ENCODE assay signal across 30 cellular contexts in genomic region chr17:34117811-34118210, GRCh38.
"Had no signal": no experiment of that assay in that cellular context is flagged by ENCODE, and none has a peak within 500 bp of the region (broad histone marks: within the 10 kb centered on the region; RNA-seq: fewer than 3 reads in every experiment).

No MANE protein-coding gene starts in this region.

- DNase-seq: activated CD4-positive, alpha-beta memory T cell treated with anti-CD3 and anti-CD28 coated beads, Interleukin-2, amount 10 ng/mL, durations not matched to agents 7 days and 5 days; activated CD4-positive, alpha-beta T cell treated with anti-CD3 and anti-CD28 coated beads for 36 hours; activated CD4-positive, alpha-beta T cell treated with anti-CD3 and anti-CD28 coated beads, Interleukin-2, amount 10 ng/mL, durations not matched to agents 24 days and 14 days; activated CD4-positive, CD25-positive, alpha-beta regulatory T cell; activated CD4-positive, CD25-positive, alpha-beta regulatory T cell treated with anti-CD3 and anti-CD28 coated beads, Interleukin-2, amount 50 U/mL, for 72 hours; activated effector memory CD4-positive, alpha-beta T cell treated with Interleukin-2 at 50 U/mL for 16 hours; activated naive CD4-positive, alpha-beta T cell treated with anti-CD3 and anti-CD28 coated beads for 36 hours; activated naive CD8-positive, alpha-beta T cell treated with anti-CD3 and anti-CD28 coated beads for 36 hours; activated naive CD8-positive, alpha-beta T cell treated with anti-CD3 and anti-CD28 coated beads, Interleukin-2, amount 50 U/mL, for 24 hours; activated T-cell treated with anti-CD3 and anti-CD28 coated beads, Interleukin-2, amount 50 U/mL, for 4 hours; amygdala; aorta; body of pancreas; caudate nucleus; cortex of kidney; dermis blood vessel endothelial cell; effector CD8-positive, alpha-beta T cell; erythroblast; esophagus squamous epithelium; foreskin melanocyte; heart right ventricle; T-helper 1 cell; T-helper 17 cell; T1000 had no signal

- H3K9me3 Mint-ChIP-seq: activated CD4-positive, alpha-beta memory T cell treated with anti-CD3 and anti-CD28 coated beads, Interleukin-2, amount 10 ng/mL, durations not matched to agents 7 days and 5 days; activated CD4-positive, alpha-beta T cell treated with anti-CD3 and anti-CD28 coated beads, Interleukin-2, amount 10 ng/mL, durations not matched to agents 24 days and 14 days; activated naive CD4-positive, alpha-beta T cell treated with anti-CD3 and anti-CD28 coated beads for 36 hours; activated naive CD4-positive, alpha-beta T cell treated with anti-CD3 and anti-CD28 coated beads, Interleukin-2, amount 50 U/mL, for 24 hours; activated naive CD8-positive, alpha-beta T cell treated with anti-CD3 and anti-CD28 coated beads for 36 hours; activated naive CD8-positive, alpha-beta T cell treated with anti-CD3 and anti-CD28 coated beads, Interleukin-2, amount 50 U/mL, for 24 hours; activated T-cell treated with anti-CD3 and anti-CD28 coated beads, Interleukin-2, amount 50 U/mL, for 4 hours; activated T-helper 17 cell treated with anti-CD3 and anti-CD28 coated beads, Interleukin-2, amount 50 U/mL, for 72 hours; T-helper 2 cell treated with Interferon-gamma antibody and Interleukin-4, amounts not matched to agents 5 μg/mL and 100 μg/mL, for 36 hours had no signal

- H3K36me3 ChIP-seq: adrenal gland, esophagus squamous epithelium, gastroesophageal sphincter, heart right ventricle had no signal

- H3K9me3 ChIP-seq: adrenal gland, body of pancreas, esophagus squamous epithelium, gastroesophageal sphincter, heart right ventricle had no signal

- H3K36me3 Mint-ChIP-seq: activated naive CD4-positive, alpha-beta T cell treated with anti-CD3 and anti-CD28 coated beads, Interleukin-2, amount 50 U/mL, for 24 hours; activated naive CD8-positive, alpha-beta T cell treated with anti-CD3 and anti-CD28 coated beads for 36 hours had no signal

- H3K4me1 ChIP-seq: adrenal gland, body of pancreas, esophagus squamous epithelium, gastroesophageal sphincter, heart right ventricle had no signal

- H3K27ac Mint-ChIP-seq: activated CD4-positive, alpha-beta memory T cell treated with anti-CD3 and anti-CD28 coated beads, Interleukin-2, amount 10 ng/mL, durations not matched to agents 7 days and 5 days; activated CD4-positive, alpha-beta T cell treated with anti-CD3 and anti-CD28 coated beads for 36 hours; activated CD4-positive, alpha-beta T cell treated with anti-CD3 and anti-CD28 coated beads, Interleukin-2, amount 10 ng/mL, durations not matched to agents 24 days and 14 days; activated naive CD4-positive, alpha-beta T cell treated with anti-CD3 and anti-CD28 coated beads for 36 hours; activated naive CD4-positive, alpha-beta T cell treated with anti-CD3 and anti-CD28 coated beads, Interleukin-2, amount 50 U/mL, for 24 hours; activated naive CD8-positive, alpha-beta T cell treated with anti-CD3 and anti-CD28 coated beads for 36 hours; activated naive CD8-positive, alpha-beta T cell treated with anti-CD3 and anti-CD28 coated beads, Interleukin-2, amount 50 U/mL, for 24 hours; activated T-helper 17 cell treated with anti-CD3 and anti-CD28 coated beads, Interleukin-2, amount 50 U/mL, for 72 hours; T-helper 17 cell; T-helper 2 cell treated with Interferon-gamma antibody and Interleukin-4, amounts not matched to agents 5 μg/mL and 100 μg/mL, for 36 hours had no signal

- ATAC-seq: activated CD4-positive, alpha-beta T cell treated with anti-CD3 and anti-CD28 coated beads for 36 hours; activated naive CD8-positive, alpha-beta T cell treated with anti-CD3 and anti-CD28 coated beads, Interleukin-2, amount 50 U/mL, for 24 hours; activated T-cell treated with anti-CD3 and anti-CD28 coated beads, Interleukin-2, amount 50 U/mL, for 4 hours; activated T-helper 17 cell treated with anti-CD3 and anti-CD28 coated beads, Interleukin-2, amount 50 U/mL, for 72 hours; body of pancreas; gastroesophageal sphincter; T-helper 17 cell had no signal

- H3K27me3 ChIP-seq: adrenal gland, body of pancreas had no signal

- H3K4me1 Mint-ChIP-seq: activated CD4-positive, alpha-beta memory T cell treated with anti-CD3 and anti-CD28 coated beads, Interleukin-2, amount 10 ng/mL, durations not matched to agents 7 days and 5 days; activated CD4-positive, alpha-beta T cell treated with anti-CD3 and anti-CD28 coated beads for 36 hours; activated CD4-positive, alpha-beta T cell treated with anti-CD3 and anti-CD28 coated beads, Interleukin-2, amount 10 ng/mL, durations not matched to agents 24 days and 14 days; activated naive CD4-positive, alpha-beta T cell treated with anti-CD3 and anti-CD28 coated beads, Interleukin-2, amount 50 U/mL, for 24 hours; activated naive CD8-positive, alpha-beta T cell treated with anti-CD3 and anti-CD28 coated beads for 36 hours; activated naive CD8-positive, alpha-beta T cell treated with anti-CD3 and anti-CD28 coated beads, Interleukin-2, amount 50 U/mL, for 24 hours; activated T-helper 17 cell treated with anti-CD3 and anti-CD28 coated beads, Interleukin-2, amount 50 U/mL, for 72 hours; T-helper 17 cell had no signal

- H3K4me3 ChIP-seq: adrenal gland, body of pancreas, esophagus squamous epithelium, gastroesophageal sphincter, heart right ventricle had no signal

- FAIRE-seq: colon had no signal

- H3K27me3 Mint-ChIP-seq: activated CD4-positive, alpha-beta T cell treated with anti-CD3 and anti-CD28 coated beads, Interleukin-2, amount 10 ng/mL, durations not matched to agents 24 days and 14 days had no signal

- H3K4me3 Mint-ChIP-seq: activated CD4-positive, alpha-beta memory T cell treated with anti-CD3 and anti-CD28 coated beads, Interleukin-2, amount 10 ng/mL, durations not matched to agents 7 days and 5 days; activated CD4-positive, alpha-beta T cell treated with anti-CD3 and anti-CD28 coated beads for 36 hours; activated CD4-positive, alpha-beta T cell treated with anti-CD3 and anti-CD28 coated beads, Interleukin-2, amount 10 ng/mL, durations not matched to agents 24 days and 14 days; activated naive CD4-positive, alpha-beta T cell treated with anti-CD3 and anti-CD28 coated beads for 36 hours; activated naive CD4-positive, alpha-beta T cell treated with anti-CD3 and anti-CD28 coated beads, Interleukin-2, amount 50 U/mL, for 24 hours; activated naive CD8-positive, alpha-beta T cell treated with anti-CD3 and anti-CD28 coated beads for 36 hours; activated naive CD8-positive, alpha-beta T cell treated with anti-CD3 and anti-CD28 coated beads, Interleukin-2, amount 50 U/mL, for 24 hours; activated T-cell treated with anti-CD3 and anti-CD28 coated beads, Interleukin-2, amount 50 U/mL, for 4 hours; activated T-helper 17 cell treated with anti-CD3 and anti-CD28 coated beads, Interleukin-2, amount 50 U/mL, for 72 hours; T-helper 17 cell; T-helper 2 cell treated with Interferon-gamma antibody and Interleukin-4, amounts not matched to agents 5 μg/mL and 100 μg/mL, for 36 hours had no signal

- H3K27ac ChIP-seq: adrenal gland, body of pancreas, esophagus squamous epithelium, gastroesophageal sphincter, heart right ventricle had no signal
